1 cellular context compared by ENCODE assay signal in the genomic region with DNA sequence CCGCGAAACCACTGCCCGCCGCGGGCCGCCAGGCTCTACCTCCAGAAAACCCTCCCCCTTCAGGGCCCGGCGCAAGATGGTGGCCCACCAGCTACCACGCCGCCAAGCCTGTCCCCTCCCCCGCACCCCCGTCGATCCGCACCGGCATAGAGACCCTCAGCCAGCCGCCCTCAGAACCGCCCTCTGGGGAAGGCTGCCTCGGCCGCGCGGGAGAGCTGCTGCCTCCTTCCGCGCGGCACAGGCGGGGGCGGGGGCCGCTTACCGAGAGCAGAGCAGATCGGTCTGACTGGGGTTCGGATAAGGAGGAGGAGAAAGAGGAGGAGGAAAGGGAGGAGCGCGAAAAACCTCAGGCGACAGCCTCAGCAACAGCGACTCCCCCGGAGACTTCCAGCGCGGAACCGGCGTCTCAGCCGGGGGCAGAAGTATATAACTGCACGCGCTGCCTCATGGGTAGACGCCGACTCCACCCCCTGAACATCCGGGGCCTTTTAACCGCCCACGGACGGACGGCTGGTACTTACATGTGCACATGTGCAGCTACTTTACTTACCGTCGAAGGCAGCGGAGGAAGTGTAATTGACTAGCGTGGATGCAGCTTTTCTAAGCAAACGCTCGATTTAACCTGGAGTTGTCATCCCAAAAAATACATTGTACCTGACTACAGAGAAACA.
TF ChIP-seq lines count a peak whose summit lies in the region.

A gene with protein sequence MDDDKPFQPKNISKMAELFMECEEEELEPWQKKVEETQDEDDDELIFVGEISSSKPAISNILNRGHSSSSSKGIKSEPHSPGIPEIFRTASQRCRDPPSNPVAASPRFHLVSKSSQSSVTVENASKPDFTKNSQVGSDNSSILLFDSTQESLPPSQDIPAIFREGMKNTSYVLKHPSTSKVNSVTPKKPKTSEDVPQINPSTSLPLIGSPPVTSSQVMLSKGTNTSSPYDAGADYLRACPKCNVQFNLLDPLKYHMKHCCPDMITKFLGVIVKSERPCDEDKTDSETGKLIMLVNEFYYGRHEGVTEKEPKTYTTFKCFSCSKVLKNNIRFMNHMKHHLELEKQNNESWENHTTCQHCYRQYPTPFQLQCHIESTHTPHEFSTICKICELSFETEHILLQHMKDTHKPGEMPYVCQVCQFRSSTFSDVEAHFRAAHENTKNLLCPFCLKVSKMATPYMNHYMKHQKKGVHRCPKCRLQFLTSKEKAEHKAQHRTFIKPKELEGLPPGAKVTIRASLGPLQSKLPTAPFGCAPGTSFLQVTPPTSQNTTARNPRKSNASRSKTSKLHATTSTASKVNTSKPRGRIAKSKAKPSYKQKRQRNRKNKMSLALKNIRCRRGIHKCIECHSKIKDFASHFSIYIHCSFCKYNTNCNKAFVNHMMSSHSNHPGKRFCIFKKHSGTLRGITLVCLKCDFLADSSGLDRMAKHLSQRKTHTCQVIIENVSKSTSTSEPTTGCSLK (minus strand): TSS at position 400 of the 671 bp plus-strand sequence. CDS start 8,450 bp downstream, outside the sequence.

TF ChIP-seq in HepG2, 621 proteins besides CTCF, POLR2A, EP300 and RAD21 (continued from another document and continues in another):
- TF ChIP-seq, protein P1, sequence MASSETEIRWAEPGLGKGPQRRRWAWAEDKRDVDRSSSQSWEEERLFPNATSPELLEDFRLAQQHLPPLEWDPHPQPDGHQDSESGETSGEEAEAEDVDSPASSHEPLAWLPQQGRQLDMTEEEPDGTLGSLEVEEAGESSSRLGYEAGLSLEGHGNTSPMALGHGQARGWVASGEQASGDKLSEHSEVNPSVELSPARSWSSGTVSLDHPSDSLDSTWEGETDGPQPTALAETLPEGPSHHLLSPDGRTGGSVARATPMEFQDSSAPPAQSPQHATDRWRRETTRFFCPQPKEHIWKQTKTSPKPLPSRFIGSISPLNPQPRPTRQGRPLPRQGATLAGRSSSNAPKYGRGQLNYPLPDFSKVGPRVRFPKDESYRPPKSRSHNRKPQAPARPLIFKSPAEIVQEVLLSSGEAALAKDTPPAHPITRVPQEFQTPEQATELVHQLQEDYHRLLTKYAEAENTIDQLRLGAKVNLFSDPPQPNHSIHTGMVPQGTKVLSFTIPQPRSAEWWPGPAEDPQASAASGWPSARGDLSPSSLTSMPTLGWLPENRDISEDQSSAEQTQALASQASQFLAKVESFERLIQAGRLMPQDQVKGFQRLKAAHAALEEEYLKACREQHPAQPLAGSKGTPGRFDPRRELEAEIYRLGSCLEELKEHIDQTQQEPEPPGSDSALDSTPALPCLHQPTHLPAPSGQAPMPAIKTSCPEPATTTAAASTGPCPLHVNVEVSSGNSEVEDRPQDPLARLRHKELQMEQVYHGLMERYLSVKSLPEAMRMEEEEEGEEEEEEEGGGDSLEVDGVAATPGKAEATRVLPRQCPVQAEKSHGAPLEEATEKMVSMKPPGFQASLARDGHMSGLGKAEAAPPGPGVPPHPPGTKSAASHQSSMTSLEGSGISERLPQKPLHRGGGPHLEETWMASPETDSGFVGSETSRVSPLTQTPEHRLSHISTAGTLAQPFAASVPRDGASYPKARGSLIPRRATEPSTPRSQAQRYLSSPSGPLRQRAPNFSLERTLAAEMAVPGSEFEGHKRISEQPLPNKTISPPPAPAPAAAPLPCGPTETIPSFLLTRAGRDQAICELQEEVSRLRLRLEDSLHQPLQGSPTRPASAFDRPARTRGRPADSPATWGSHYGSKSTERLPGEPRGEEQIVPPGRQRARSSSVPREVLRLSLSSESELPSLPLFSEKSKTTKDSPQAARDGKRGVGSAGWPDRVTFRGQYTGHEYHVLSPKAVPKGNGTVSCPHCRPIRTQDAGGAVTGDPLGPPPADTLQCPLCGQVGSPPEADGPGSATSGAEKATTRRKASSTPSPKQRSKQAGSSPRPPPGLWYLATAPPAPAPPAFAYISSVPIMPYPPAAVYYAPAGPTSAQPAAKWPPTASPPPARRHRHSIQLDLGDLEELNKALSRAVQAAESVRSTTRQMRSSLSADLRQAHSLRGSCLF (CRISPR knock-in tag; IDR thresholded peaks at IDR 0.05; ENCODE audit: borderline replicate concordance) = no peak; the same call in 1 of the 2 replicates
- TF ChIP-seq TBX2 (CRISPR knock-in tag; IDR thresholded peaks at IDR 0.05; ENCODE audit: borderline replicate concordance) (peak; percentile 38; the same call in 1 of the 2 replicates), ZNF614 (CRISPR knock-in tag; IDR thresholded peaks at IDR 0.05; ENCODE audit: borderline replicate concordance) (no peak), ISX (CRISPR knock-in tag; conservative IDR thresholded peaks at IDR 0.05) (0 out of 2 replicates have a peak, but pooled peaks have one; percentile 31), SUZ12 (IDR thresholded peaks at IDR 0.05; ENCODE audit: low read depth, low read length) (peak; percentile 11; the same call in 1 of the 2 replicates), GATAD2A (CRISPR knock-in tag; IDR thresholded peaks at IDR 0.05) (peak; percentile 36; the same call in 1 of the 2 replicates), KAT8 (CRISPR knock-in tag; IDR thresholded peaks at IDR 0.05) (peak; percentile 75), ATF7-NPFF (CRISPR knock-in tag; IDR thresholded peaks at IDR 0.05; ENCODE audit: low read depth) (no peak), SMAD3 (CRISPR knock-in tag; IDR thresholded peaks at IDR 0.05) (0 out of 2 replicates have a peak, but pooled peaks have one; percentile 28), ZNF761 (CRISPR knock-in tag; conservative IDR thresholded peaks at IDR 0.05) (0 out of 2 replicates have a peak, but pooled peaks have one; percentile 44), ZNF709 (CRISPR knock-in tag; IDR thresholded peaks at IDR 0.05) (no peak), YY1 (IDR thresholded peaks at IDR 0.05; ENCODE audit: insufficient read depth, insufficient replicate concordance, low read depth, low read length) (peak; percentile 64), RARA (CRISPR knock-in tag; IDR thresholded peaks at IDR 0.05) (peak; percentile 39; the same call in 1 of the 2 replicates), MXI1 (IDR thresholded peaks at IDR 0.05; ENCODE audit: borderline replicate concordance, low read depth, low read length) (peak; percentile 22; the same call in 1 of the 3 replicates), ZSCAN25 (CRISPR knock-in tag; IDR thresholded peaks at IDR 0.05) (0 out of 2 replicates have a peak, but pooled peaks have one; percentile 23), SALL2 (CRISPR knock-in tag; IDR thresholded peaks at IDR 0.05) (peak; percentile 73; the same call in 1 of the 2 replicates), EED (CRISPR knock-in tag; IDR thresholded peaks at IDR 0.05) (no peak), ZNF253 (CRISPR knock-in tag; IDR thresholded peaks at IDR 0.05; ENCODE audit: borderline replicate concordance) (no peak), KLF16 (CRISPR knock-in tag; IDR thresholded peaks at IDR 0.05) (peak in 1 of 2 experiments; percentile 59; a peak in 1 of 4 replicates), HDAC1 (CRISPR knock-in tag; IDR thresholded peaks at IDR 0.05) (peak; percentile 48), TBX3 (IDR thresholded peaks at IDR 0.05; ENCODE audit: borderline replicate concordance) (no peak), CCDC6 (CRISPR knock-in tag; IDR thresholded peaks at IDR 0.05) (peak; percentile 36; the same call in 1 of the 2 replicates), ZNF446 (CRISPR knock-in tag; IDR thresholded peaks at IDR 0.05) (0 out of 2 replicates have a peak, but pooled peaks have one; percentile 29), ETV5 (CRISPR knock-in tag; IDR thresholded peaks at IDR 0.05; ENCODE audit: borderline replicate concordance) (peak; percentile 26; the same call in 1 of the 2 replicates), RNF2 (conservative IDR thresholded peaks at IDR 0.05; ENCODE audit: low read depth) (peak; percentile 67; the same call in 1 of the 2 replicates)
- TF ChIP-seq, protein P2, sequence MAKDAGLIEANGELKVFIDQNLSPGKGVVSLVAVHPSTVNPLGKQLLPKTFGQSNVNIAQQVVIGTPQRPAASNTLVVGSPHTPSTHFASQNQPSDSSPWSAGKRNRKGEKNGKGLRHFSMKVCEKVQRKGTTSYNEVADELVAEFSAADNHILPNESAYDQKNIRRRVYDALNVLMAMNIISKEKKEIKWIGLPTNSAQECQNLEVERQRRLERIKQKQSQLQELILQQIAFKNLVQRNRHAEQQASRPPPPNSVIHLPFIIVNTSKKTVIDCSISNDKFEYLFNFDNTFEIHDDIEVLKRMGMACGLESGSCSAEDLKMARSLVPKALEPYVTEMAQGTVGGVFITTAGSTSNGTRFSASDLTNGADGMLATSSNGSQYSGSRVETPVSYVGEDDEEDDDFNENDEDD (CRISPR knock-in tag; IDR thresholded peaks at IDR 0.05; ENCODE audit: borderline replicate concordance) = peak; percentile 92
- TF ChIP-seq, protein P3, sequence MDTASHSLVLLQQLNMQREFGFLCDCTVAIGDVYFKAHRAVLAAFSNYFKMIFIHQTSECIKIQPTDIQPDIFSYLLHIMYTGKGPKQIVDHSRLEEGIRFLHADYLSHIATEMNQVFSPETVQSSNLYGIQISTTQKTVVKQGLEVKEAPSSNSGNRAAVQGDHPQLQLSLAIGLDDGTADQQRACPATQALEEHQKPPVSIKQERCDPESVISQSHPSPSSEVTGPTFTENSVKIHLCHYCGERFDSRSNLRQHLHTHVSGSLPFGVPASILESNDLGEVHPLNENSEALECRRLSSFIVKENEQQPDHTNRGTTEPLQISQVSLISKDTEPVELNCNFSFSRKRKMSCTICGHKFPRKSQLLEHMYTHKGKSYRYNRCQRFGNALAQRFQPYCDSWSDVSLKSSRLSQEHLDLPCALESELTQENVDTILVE (CRISPR knock-in tag; IDR thresholded peaks at IDR 0.05) = peak; percentile 72
- TF ChIP-seq, protein P4, sequence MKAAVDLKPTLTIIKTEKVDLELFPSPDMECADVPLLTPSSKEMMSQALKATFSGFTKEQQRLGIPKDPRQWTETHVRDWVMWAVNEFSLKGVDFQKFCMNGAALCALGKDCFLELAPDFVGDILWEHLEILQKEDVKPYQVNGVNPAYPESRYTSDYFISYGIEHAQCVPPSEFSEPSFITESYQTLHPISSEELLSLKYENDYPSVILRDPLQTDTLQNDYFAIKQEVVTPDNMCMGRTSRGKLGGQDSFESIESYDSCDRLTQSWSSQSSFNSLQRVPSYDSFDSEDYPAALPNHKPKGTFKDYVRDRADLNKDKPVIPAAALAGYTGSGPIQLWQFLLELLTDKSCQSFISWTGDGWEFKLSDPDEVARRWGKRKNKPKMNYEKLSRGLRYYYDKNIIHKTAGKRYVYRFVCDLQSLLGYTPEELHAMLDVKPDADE (CRISPR knock-in tag; IDR thresholded peaks at IDR 0.05) = no peak
- TF ChIP-seq, protein P5, sequence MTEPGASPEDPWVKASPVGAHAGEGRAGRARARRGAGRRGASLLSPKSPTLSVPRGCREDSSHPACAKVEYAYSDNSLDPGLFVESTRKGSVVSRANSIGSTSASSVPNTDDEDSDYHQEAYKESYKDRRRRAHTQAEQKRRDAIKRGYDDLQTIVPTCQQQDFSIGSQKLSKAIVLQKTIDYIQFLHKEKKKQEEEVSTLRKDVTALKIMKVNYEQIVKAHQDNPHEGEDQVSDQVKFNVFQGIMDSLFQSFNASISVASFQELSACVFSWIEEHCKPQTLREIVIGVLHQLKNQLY (CRISPR knock-in tag; IDR thresholded peaks at IDR 0.05) = 0 out of 2 replicates have a peak, but pooled peaks have one; percentile 25
- TF ChIP-seq, protein P6, sequence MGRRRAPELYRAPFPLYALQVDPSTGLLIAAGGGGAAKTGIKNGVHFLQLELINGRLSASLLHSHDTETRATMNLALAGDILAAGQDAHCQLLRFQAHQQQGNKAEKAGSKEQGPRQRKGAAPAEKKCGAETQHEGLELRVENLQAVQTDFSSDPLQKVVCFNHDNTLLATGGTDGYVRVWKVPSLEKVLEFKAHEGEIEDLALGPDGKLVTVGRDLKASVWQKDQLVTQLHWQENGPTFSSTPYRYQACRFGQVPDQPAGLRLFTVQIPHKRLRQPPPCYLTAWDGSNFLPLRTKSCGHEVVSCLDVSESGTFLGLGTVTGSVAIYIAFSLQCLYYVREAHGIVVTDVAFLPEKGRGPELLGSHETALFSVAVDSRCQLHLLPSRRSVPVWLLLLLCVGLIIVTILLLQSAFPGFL (CRISPR knock-in tag; IDR thresholded peaks at IDR 0.05) = no peak
- TF ChIP-seq, protein P7, sequence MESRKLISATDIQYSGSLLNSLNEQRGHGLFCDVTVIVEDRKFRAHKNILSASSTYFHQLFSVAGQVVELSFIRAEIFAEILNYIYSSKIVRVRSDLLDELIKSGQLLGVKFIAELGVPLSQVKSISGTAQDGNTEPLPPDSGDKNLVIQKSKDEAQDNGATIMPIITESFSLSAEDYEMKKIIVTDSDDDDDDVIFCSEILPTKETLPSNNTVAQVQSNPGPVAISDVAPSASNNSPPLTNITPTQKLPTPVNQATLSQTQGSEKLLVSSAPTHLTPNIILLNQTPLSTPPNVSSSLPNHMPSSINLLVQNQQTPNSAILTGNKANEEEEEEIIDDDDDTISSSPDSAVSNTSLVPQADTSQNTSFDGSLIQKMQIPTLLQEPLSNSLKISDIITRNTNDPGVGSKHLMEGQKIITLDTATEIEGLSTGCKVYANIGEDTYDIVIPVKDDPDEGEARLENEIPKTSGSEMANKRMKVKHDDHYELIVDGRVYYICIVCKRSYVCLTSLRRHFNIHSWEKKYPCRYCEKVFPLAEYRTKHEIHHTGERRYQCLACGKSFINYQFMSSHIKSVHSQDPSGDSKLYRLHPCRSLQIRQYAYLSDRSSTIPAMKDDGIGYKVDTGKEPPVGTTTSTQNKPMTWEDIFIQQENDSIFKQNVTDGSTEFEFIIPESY (CRISPR knock-in tag; IDR thresholded peaks at IDR 0.05) = 0 out of 2 replicates have a peak, but pooled peaks have one; percentile 26
- TF ChIP-seq, protein P8, sequence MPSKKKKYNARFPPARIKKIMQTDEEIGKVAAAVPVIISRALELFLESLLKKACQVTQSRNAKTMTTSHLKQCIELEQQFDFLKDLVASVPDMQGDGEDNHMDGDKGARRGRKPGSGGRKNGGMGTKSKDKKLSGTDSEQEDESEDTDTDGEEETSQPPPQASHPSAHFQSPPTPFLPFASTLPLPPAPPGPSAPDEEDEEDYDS (CRISPR knock-in tag; IDR thresholded peaks at IDR 0.05) = peak; percentile 98
- TF ChIP-seq, protein P9, sequence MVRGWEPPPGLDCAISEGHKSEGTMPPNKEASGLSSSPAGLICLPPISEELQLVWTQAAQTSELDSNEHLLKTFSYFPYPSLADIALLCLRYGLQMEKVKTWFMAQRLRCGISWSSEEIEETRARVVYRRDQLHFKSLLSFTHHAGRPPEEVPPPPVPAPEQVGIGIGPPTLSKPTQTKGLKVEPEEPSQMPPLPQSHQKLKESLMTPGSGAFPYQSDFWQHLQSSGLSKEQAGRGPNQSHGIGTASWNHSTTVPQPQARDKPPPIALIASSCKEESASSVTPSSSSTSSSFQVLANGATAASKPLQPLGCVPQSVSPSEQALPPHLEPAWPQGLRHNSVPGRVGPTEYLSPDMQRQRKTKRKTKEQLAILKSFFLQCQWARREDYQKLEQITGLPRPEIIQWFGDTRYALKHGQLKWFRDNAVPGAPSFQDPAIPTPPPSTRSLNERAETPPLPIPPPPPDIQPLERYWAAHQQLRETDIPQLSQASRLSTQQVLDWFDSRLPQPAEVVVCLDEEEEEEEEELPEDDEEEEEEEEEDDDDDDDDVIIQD (CRISPR knock-in tag; IDR thresholded peaks at IDR 0.05; ENCODE audit: low read depth) = peak; percentile 73; the same call in 1 of the 2 replicates
- TF ChIP-seq, protein P10, sequence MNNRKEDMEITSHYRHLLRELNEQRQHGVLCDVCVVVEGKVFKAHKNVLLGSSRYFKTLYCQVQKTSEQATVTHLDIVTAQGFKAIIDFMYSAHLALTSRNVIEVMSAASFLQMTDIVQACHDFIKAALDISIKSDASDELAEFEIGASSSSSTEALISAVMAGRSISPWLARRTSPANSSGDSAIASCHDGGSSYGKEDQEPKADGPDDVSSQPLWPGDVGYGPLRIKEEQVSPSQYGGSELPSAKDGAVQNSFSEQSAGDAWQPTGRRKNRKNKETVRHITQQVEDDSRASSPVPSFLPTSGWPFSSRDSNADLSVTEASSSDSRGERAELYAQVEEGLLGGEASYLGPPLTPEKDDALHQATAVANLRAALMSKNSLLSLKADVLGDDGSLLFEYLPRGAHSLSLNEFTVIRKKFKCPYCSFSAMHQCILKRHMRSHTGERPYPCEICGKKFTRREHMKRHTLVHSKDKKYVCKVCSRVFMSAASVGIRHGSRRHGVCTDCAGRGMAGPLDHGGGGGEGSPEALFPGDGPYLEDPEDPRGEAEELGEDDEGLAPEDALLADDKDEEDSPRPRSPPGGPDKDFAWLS (CRISPR knock-in tag; IDR thresholded peaks at IDR 0.05; ENCODE audit: borderline replicate concordance) = no peak
